Comparison of ENCODE assay signal across 1 cellular context in the genomic region with DNA sequence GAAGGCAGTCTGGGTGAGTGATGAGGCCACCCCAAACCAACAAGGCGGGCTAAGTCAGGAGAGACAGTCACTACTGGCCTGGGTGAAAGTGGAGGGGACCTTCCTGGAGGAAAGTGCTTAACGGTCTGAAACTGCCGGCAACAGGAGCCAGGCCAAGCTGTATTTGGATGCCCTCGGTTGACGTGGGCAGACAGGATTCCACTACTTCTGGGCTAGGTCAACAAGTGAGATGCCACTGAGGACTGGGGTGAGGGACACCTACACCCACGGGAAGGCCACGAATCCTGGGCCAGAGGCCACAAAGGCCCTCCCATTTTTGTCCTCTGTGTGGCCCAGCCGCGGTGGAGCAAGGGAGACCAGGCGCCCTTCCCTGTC.
TF ChIP-seq lines count a peak whose summit lies in the region.

No MANE protein-coding gene starts in this region.

TF ChIP-seq in H1, 55 proteins besides CTCF, POLR2A, EP300 and RAD21:
- no peak for TF ChIP-seq SAP30 (IDR thresholded peaks at IDR 0.05; ENCODE audit: insufficient read depth, insufficient replicate concordance, low read length)
- TF ChIP-seq, protein P1, sequence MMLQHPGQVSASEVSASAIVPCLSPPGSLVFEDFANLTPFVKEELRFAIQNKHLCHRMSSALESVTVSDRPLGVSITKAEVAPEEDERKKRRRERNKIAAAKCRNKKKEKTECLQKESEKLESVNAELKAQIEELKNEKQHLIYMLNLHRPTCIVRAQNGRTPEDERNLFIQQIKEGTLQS (IDR thresholded peaks at IDR 0.05; ENCODE audit: insufficient read depth, low read depth, low read length): no peak
- TF ChIP-seq, protein P2, sequence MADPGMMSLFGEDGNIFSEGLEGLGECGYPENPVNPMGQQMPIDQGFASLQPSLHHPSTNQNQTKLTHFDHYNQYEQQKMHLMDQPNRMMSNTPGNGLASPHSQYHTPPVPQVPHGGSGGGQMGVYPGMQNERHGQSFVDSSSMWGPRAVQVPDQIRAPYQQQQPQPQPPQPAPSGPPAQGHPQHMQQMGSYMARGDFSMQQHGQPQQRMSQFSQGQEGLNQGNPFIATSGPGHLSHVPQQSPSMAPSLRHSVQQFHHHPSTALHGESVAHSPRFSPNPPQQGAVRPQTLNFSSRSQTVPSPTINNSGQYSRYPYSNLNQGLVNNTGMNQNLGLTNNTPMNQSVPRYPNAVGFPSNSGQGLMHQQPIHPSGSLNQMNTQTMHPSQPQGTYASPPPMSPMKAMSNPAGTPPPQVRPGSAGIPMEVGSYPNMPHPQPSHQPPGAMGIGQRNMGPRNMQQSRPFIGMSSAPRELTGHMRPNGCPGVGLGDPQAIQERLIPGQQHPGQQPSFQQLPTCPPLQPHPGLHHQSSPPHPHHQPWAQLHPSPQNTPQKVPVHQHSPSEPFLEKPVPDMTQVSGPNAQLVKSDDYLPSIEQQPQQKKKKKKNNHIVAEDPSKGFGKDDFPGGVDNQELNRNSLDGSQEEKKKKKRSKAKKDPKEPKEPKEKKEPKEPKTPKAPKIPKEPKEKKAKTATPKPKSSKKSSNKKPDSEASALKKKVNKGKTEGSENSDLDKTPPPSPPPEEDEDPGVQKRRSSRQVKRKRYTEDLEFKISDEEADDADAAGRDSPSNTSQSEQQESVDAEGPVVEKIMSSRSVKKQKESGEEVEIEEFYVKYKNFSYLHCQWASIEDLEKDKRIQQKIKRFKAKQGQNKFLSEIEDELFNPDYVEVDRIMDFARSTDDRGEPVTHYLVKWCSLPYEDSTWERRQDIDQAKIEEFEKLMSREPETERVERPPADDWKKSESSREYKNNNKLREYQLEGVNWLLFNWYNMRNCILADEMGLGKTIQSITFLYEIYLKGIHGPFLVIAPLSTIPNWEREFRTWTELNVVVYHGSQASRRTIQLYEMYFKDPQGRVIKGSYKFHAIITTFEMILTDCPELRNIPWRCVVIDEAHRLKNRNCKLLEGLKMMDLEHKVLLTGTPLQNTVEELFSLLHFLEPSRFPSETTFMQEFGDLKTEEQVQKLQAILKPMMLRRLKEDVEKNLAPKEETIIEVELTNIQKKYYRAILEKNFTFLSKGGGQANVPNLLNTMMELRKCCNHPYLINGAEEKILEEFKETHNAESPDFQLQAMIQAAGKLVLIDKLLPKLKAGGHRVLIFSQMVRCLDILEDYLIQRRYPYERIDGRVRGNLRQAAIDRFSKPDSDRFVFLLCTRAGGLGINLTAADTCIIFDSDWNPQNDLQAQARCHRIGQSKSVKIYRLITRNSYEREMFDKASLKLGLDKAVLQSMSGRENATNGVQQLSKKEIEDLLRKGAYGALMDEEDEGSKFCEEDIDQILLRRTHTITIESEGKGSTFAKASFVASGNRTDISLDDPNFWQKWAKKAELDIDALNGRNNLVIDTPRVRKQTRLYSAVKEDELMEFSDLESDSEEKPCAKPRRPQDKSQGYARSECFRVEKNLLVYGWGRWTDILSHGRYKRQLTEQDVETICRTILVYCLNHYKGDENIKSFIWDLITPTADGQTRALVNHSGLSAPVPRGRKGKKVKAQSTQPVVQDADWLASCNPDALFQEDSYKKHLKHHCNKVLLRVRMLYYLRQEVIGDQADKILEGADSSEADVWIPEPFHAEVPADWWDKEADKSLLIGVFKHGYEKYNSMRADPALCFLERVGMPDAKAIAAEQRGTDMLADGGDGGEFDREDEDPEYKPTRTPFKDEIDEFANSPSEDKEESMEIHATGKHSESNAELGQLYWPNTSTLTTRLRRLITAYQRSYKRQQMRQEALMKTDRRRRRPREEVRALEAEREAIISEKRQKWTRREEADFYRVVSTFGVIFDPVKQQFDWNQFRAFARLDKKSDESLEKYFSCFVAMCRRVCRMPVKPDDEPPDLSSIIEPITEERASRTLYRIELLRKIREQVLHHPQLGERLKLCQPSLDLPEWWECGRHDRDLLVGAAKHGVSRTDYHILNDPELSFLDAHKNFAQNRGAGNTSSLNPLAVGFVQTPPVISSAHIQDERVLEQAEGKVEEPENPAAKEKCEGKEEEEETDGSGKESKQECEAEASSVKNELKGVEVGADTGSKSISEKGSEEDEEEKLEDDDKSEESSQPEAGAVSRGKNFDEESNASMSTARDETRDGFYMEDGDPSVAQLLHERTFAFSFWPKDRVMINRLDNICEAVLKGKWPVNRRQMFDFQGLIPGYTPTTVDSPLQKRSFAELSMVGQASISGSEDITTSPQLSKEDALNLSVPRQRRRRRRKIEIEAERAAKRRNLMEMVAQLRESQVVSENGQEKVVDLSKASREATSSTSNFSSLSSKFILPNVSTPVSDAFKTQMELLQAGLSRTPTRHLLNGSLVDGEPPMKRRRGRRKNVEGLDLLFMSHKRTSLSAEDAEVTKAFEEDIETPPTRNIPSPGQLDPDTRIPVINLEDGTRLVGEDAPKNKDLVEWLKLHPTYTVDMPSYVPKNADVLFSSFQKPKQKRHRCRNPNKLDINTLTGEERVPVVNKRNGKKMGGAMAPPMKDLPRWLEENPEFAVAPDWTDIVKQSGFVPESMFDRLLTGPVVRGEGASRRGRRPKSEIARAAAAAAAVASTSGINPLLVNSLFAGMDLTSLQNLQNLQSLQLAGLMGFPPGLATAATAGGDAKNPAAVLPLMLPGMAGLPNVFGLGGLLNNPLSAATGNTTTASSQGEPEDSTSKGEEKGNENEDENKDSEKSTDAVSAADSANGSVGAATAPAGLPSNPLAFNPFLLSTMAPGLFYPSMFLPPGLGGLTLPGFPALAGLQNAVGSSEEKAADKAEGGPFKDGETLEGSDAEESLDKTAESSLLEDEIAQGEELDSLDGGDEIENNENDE (IDR thresholded peaks at IDR 0.05; ENCODE audit: insufficient replicate concordance, low read length): no peak
- no peak for TF ChIP-seq BRCA1 (IDR thresholded peaks at IDR 0.05; ENCODE audit: low read depth, low read length)
- TF ChIP-seq CHD1 (IDR thresholded peaks at IDR 0.05; ENCODE audit: low read depth, low read length): no peak
- TF ChIP-seq CBX8 (IDR thresholded peaks at IDR 0.05; ENCODE audit: borderline replicate concordance, low read depth, low read length): no peak
- no peak for TF ChIP-seq BACH1 (IDR thresholded peaks at IDR 0.05; ENCODE audit: low read length)
- TF ChIP-seq, protein P3, sequence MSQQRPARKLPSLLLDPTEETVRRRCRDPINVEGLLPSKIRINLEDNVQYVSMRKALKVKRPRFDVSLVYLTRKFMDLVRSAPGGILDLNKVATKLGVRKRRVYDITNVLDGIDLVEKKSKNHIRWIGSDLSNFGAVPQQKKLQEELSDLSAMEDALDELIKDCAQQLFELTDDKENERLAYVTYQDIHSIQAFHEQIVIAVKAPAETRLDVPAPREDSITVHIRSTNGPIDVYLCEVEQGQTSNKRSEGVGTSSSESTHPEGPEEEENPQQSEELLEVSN (IDR thresholded peaks at IDR 0.05): no peak
- TF ChIP-seq KDM4A (IDR thresholded peaks at IDR 0.05; ENCODE audit: low read depth, low read length, severe bottlenecking): no peak
- TF ChIP-seq SP2 (IDR thresholded peaks at IDR 0.05; ENCODE audit: low read length): no peak
- no peak for TF ChIP-seq HDAC2 (IDR thresholded peaks at IDR 0.05; ENCODE audit: borderline replicate concordance in 1 of 2, low read depth in 2 of 2, low read length in 2 of 2)
- no peak for TF ChIP-seq TCF12 (IDR thresholded peaks at IDR 0.05; ENCODE audit: low read depth, low read length)
- no peak for TF ChIP-seq CREB1 (IDR thresholded peaks at IDR 0.05)
- TF ChIP-seq YY1 (IDR thresholded peaks at IDR 0.05; ENCODE audit: low read depth, low read length): no peak
- no peak for TF ChIP-seq TBP (IDR thresholded peaks at IDR 0.05; ENCODE audit: low read depth, low read length)
- TF ChIP-seq FOSL1 (IDR thresholded peaks at IDR 0.05; ENCODE audit: insufficient read depth, low read depth, low read length): no peak
TF ChIP-seq in H1: peak in this region for 0.
